8 cellular contexts compared by ENCODE assay signal in the genomic region with DNA sequence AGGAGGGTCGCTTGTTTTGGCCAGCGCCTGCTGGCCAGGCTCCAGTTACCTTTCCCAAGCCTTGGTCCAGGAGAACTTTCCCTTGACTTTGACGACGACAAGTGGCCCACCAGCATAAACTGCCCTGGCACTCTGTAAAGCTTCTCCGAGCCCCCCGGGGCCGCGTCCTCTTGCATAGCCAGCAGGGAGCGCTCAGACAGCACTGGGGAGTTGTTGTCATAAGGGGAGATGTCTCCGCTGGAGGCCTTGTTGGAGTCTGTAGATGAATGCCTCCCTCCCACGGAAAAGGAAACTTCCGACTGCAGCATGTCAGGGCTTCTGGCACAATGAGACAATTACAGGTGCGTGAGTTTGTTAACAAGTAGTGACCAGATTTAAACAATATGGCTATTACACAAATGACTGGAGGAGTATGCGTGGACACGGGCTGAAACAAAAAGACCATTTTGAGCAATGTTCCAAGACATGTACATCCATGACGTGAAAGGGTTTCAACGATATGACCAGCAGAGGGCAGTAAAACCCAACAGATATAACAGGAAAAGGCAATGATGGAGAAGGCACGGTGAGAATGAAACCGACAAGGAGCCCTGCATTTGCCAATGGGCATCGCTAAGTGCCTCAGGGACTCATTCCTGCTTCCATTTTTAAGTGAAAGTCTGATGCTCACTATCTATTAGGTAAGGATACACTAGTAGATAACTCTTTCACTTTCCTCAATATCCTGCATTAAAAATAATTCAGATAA. TPM values are rescaled to one million over a fixed set of nuclear protein-coding genes. Genes with fewer than 3 reads are reported as not detected.
DNase-seq lines count a peak whose midpoint lies in the region; ATAC-seq, FAIRE-seq and TF ChIP-seq lines count a peak whose summit lies in the region.

No MANE protein-coding gene starts in this region.

- intact Hi-C loops in kidney (cut with DNase I) = loop anchor here (10.0 kb wide), 1 partner anchor 391 kb away; no protein-coding TSS in a partner anchor

- peak; percentile 95 for FAIRE-seq in A204.1 (lab: Jason Lieb, UNC)
- peak; percentile 85 for FAIRE-seq in kidney (lab: Jason Lieb, UNC)

- TF ChIP-seq CTCF in GM12874 (IDR thresholded peaks at IDR 0.05; ENCODE audit: insufficient read depth, low read depth, low read length) = 0 out of 2 replicates have a peak, but pooled peaks have one; percentile 0
- peak; percentile 29 for TF ChIP-seq CTCF in cardiac fibroblast (IDR thresholded peaks at IDR 0.05; ENCODE audit: low read depth, low read length)
- peak; percentile 71 for TF ChIP-seq CTCF in kidney (IDR thresholded peaks at IDR 0.05; ENCODE audit: borderline replicate concordance, extremely low read depth, insufficient read depth)

- no peaks in the 10 kb centered on the region for H3K4me1 ChIP-seq in kidney (ENCODE audit: control insufficient read depth in 1 of 2, insufficient read depth in 1 of 2, low read depth in 1 of 2, low read length in 2 of 2)

- H3K36me3 ChIP-seq in kidney (ENCODE audit: control insufficient read depth in 1 of 2, insufficient read depth in 2 of 2, low read length in 2 of 2) = no peaks in the 10 kb centered on the region

- peak; percentile 91 for ATAC-seq in HG02852 (IDR thresholded peaks at IDR 0.05; ENCODE audit: unreplicated experiment)

- H3K9me3 ChIP-seq in kidney (ENCODE audit: control insufficient read depth in 1 of 2, low read length in 2 of 2) = no peaks in the 10 kb centered on the region

- H3K4me3 ChIP-seq in cardiac fibroblast (replicated peaks in 1 of 2; ENCODE audit: low read depth in 2 of 2, low read length in 2 of 2) (no peak overlapping the region), kidney (ENCODE audit: low read length in 2 of 2) (no peak overlapping the region)

- H3K9ac ChIP-seq in kidney (ENCODE audit: low read length in 2 of 2) = no peak overlapping the region

- DNase-seq in NCI-H187 (lab: John Stamatoyannopoulos, UW) (peak; percentile 40 to 52), T1000 (lab: John Stamatoyannopoulos, UW) (peak; percentile 33), cardiac fibroblast (ENCODE audit: low read depth in 2 of 2) (peak; percentile 86 to 87), kidney (no peak)
- peak; percentile 4 for DNase-seq in stimulated activated CD4-positive, alpha-beta T cell treated with anti-CD3 and anti-CD28 coated beads, Interleukin-4, amount 100 ng/mL, for 1 hour

- H3K27ac ChIP-seq in kidney (ENCODE audit: low read depth in 2 of 2, low read length in 2 of 2) = no peak overlapping the region

RNA-seq across cellular contexts. Expression of gene HCCS, which starts 33.0 kb away (rescaled TPM):
- total RNA-seq in kidney = 23.4 TPM
- 26.4 TPM for polyA plus RNA-seq in kidney (ENCODE audit: insufficient read depth, low read depth, low replicate concordance)

Comparison
In these comparisons a context has a peak if more than half of its experiments do, and no peak if none do; other contexts are left out.
1. CTCF ChIP-seq: peak in every context shown above with its lines; median percentile 71 in kidney; 29 in cardiac fibroblast; 0 in GM12874.